In the genomic region with DNA sequence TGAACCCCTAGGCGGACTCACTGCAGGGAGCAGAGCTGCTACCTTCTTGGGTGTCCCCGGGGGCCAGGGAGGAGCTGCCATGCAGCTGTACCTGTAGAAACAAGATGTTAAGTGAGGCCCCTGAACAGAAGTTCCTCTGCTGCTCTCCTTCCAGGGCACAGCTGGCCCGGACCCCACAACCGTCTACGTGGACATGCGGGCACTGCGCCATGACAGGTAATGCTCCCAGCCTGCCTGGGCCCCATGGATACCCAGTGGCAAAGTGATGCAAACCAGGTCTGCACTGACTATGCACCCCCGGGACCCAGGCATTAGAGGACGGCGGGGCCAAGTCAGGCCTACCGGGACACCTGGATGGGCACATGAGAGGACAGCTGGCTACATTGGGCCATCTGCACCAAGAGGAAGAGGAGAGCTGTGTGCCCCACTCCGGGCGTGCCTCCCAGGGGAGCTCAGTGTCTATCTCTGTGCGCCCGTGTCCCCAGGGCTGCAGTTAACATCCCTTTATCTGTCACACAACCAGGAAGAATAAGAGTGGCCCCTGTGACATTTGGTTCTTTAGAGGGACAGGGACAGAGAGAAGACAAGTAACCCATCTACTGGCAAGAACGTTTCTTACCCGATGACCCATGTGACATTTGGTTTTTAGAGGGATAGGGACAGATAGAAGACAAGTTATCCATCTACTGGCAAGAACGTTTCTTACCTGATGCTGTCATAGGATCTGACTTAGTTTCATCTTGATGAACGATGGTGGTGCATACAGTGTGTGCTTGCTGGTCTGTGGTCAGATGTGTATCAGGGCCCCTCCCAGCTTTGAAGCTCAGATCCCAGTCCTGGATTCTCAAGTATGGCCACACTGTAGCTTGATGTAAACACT, we compare ENCODE assay signal across 16 cellular contexts. TPM values are rescaled to one million over a fixed set of nuclear protein-coding genes. Genes with fewer than 3 reads are reported as not detected.
DNase-seq lines count a peak whose midpoint lies in the region; ATAC-seq and TF ChIP-seq lines count a peak whose summit lies in the region.
"Had no signal": no experiment of that assay in that cellular context is flagged by ENCODE, and none has a peak within 500 bp of the region (broad histone marks: within the 10 kb centered on the region; RNA-seq: fewer than 3 reads in every experiment).

No MANE protein-coding gene starts in this region.

- H3K4me3 ChIP-seq in thymus (ENCODE audit: low read length) (no peak overlapping the region), ovary (no peak overlapping the region)
- H3K4me3 ChIP-seq: breast epithelium, lung had no signal

- peaks cover 77% of the 10 kb centered on the region for H3K36me3 Mint-ChIP-seq in activated B cell treated with CpG ODN at 0.5 μM for 24 hours (ENCODE audit: low read depth)

- H3K4me1 ChIP-seq in thymus (ENCODE audit: control insufficient read depth, insufficient read depth, low read length) (no peaks in the 10 kb centered on the region), ovary (ENCODE audit: insufficient read depth) (peaks cover 16% of the 10 kb centered on the region)
- H3K4me1 ChIP-seq: breast epithelium had no signal

- CTCF ChIA-PET in activated B cell treated with CpG ODN at 0.5 μM for 24 hours (lab: Charles Lee), result no interaction called here

- H3K9me3 ChIP-seq in thymus (ENCODE audit: control insufficient read depth), result no peaks in the 10 kb centered on the region
- H3K9me3 ChIP-seq in ovary, result no peaks in the 10 kb centered on the region
- H3K9me3 ChIP-seq: breast epithelium had no signal

- 91% methylated on average over 19 of the region's 19 CpGs for WGBS in thymus
- 78 to 91% (median 83%) methylated on average over 19 of the region's 19 CpGs for WGBS in ovary, 3 donors

- TF ChIP-seq EP300 in ovary (IDR thresholded peaks at IDR 0.05), result no peak

- peaks cover 25% of the 10 kb centered on the region for H3K4me1 Mint-ChIP-seq in activated B cell treated with CpG ODN at 0.5 μM for 24 hours

- peak overlapping the region; percentile 89 for H3K27ac Mint-ChIP-seq in activated B cell treated with CpG ODN at 0.5 μM for 24 hours

- ATAC-seq in left ventricle myocardium superior, result no peak
- no peak for ATAC-seq in activated B cell treated with CpG ODN at 0.5 μM for 24 hours (ENCODE audit: low read depth)
- no peak for ATAC-seq in HG03439 (IDR thresholded peaks at IDR 0.05; ENCODE audit: unreplicated experiment)
- ATAC-seq: stimulated activated naive B cell treated with anti-CD40 and anti-IgM and Interleukin-4, amounts not matched to agents 10 μg/mL and 1 μg/mL and 100 μg/mL, for 72 hours had no signal

- TF ChIP-seq POLR2A in ovary (IDR thresholded peaks at IDR 0.05), result no peak

- H3K27me3 ChIP-seq in thymus (ENCODE audit: control insufficient read depth, insufficient read depth), result no peaks in the 10 kb centered on the region
- no peaks in the 10 kb centered on the region for H3K27me3 ChIP-seq in ovary
- H3K27me3 ChIP-seq: breast epithelium had no signal

- DNase-seq in cardiac septum (ENCODE audit: low spot score) (peak; percentile 71), left ventricle myocardium superior (no peak), activated B cell treated with CpG ODN at 0.5 μM for 24 hours (no peak), islet precursor cell (peak; percentile 43), hepatic stellate cell (ENCODE audit: low spot score) (no peak), ovary (no peak)
- DNase-seq: activated gamma-delta T cell treated with Interleukin-2 at 50 U/mL for 16 hours; effector CD8-positive, alpha-beta T cell; NCI-H774; occipital lobe; stimulated activated naive B cell treated with anti-CD40 and anti-IgM and Interleukin-4, amounts not matched to agents 10 μg/mL and 1 μg/mL and 100 μg/mL, for 72 hours had no signal

- H3K27me3 Mint-ChIP-seq in activated B cell treated with CpG ODN at 0.5 μM for 24 hours, result no peaks in the 10 kb centered on the region
- H3K27me3 Mint-ChIP-seq: stimulated activated naive B cell treated with anti-CD40 and anti-IgM and Interleukin-4, amounts not matched to agents 10 μg/mL and 1 μg/mL and 100 μg/mL, for 72 hours had no signal

- no peak overlapping the region for H3K4me3 Mint-ChIP-seq in activated B cell treated with CpG ODN at 0.5 μM for 24 hours

- POLR2A ChIA-PET in activated B cell treated with CpG ODN at 0.5 μM for 24 hours (lab: Charles Lee), result no interaction called here

- H3K9me3 Mint-ChIP-seq in activated B cell treated with CpG ODN at 0.5 μM for 24 hours, result no peaks in the 10 kb centered on the region
- H3K9me3 Mint-ChIP-seq: stimulated activated naive B cell treated with anti-CD40 and anti-IgM and Interleukin-4, amounts not matched to agents 10 μg/mL and 1 μg/mL and 100 μg/mL, for 72 hours had no signal

- intact Hi-C loops in cardiac septum (cut with DNase I), result no loop called here
- intact Hi-C loops in left ventricle myocardium superior (cut with micrococcal nuclease), result no loop called here
- intact Hi-C loops in activated B cell treated with CpG ODN at 0.5 μM for 24 hours (cut with micrococcal nuclease), result no loop called here
- intact Hi-C loops in ovary (cut with DNase I), result no loop called here

- TF ChIP-seq CTCF in activated B cell treated with CpG ODN at 0.5 μM for 24 hours (IDR thresholded peaks at IDR 0.05) (no peak), ovary (IDR thresholded peaks at IDR 0.05) (no peak)

- H3K27ac ChIP-seq in thymus (ENCODE audit: low read depth) (peak overlapping the region; percentile 64), ovary (peak overlapping the region in 1 of 2 donors; percentile 54)
- H3K27ac ChIP-seq: breast epithelium had no signal

- peaks cover 74% of the 10 kb centered on the region for H3K36me3 ChIP-seq in thymus (ENCODE audit: control insufficient read depth, insufficient read depth)
- H3K36me3 ChIP-seq in ovary, result no peaks in the 10 kb centered on the region

RNA-seq across cellular contexts. Expression of a gene that starts 44.1 kb away (rescaled TPM):
- 0.62 TPM for total RNA-seq in cardiac septum
- total RNA-seq in left ventricle myocardium superior, result 3.5 TPM
- total RNA-seq in activated B cell treated with CpG ODN at 0.5 μM for 24 hours, result not detected in 2 replicates
- polyA plus RNA-seq in thymus, result 46.3 TPM
- 1 to 10 TPM in 5 of 7 donors, under 1 TPM in 2; 0.53 to 3.7 (median 2.3) TPM for total RNA-seq in ovary
- polyA plus RNA-seq in ovary, result 10 to 100 TPM in 1 of 2 donors, 1 to 10 TPM in 1; 8.5 to 16.8 TPM
- total RNA-seq: MCF 10A had no signal

Comparison
In these comparisons a context has a peak if more than half of its experiments do, and no peak if none do; other contexts are left out.
1. DNase-seq: peak in cardiac septum (single experiment) and islet precursor cell (single experiment); none in left ventricle myocardium superior (single experiment), activated B cell treated with CpG ODN at 0.5 μM for 24 hours (single experiment), hepatic stellate cell (single experiment) and ovary (0 of 5).